ENCODE assay signal across 9 cellular contexts in genomic region chrX:56813318-56813837, GRCh38.
DNase-seq lines count a peak whose midpoint lies in the region; ATAC-seq and TF ChIP-seq lines count a peak whose summit lies in the region.
"Had no signal": no experiment of that assay in that cellular context is flagged by ENCODE, and none has a peak within 500 bp of the region (broad histone marks: within the 10 kb centered on the region; RNA-seq: fewer than 3 reads in every experiment).

No MANE protein-coding gene starts in this region.

- peaks cover 15% of the 10 kb centered on the region for H3K4me1 ChIP-seq in ACC112 (ENCODE audit: control insufficient read depth, insufficient read depth, low read length, unreplicated experiment)

- no peaks in the 10 kb centered on the region; the same call in 1 of the 2 replicates for H3K36me3 ChIP-seq in ACC112 (ENCODE audit: insufficient read depth, low read length)
- H3K36me3 ChIP-seq in KOPT-K1 (ENCODE audit: insufficient read depth, low read length) = no peaks in the 10 kb centered on the region

- ATAC-seq in GM21390 (IDR thresholded peaks at IDR 0.05; ENCODE audit: unreplicated experiment) = peak; percentile 36
- ATAC-seq in stimulated activated effector memory CD8-positive, alpha-beta T cell treated with anti-CD3 and anti-CD28 coated beads, Interleukin-12 subunit alpha, Interleukin-12 subunit beta, amount 100 ng/mL, for 72 hours = peak; percentile 94

- no peak overlapping the region for H2AFZ ChIP-seq in ACC112 (ENCODE audit: low read length, unreplicated experiment)

- peak overlapping the region; percentile 72 for H3K4me3 ChIP-seq in ACC112 (ENCODE audit: low read depth, low read length)
- H3K4me3 ChIP-seq in fibroblast of villous mesenchyme (ENCODE audit: low read depth, low read length) = no peak overlapping the region

- H3K4me3 Mint-ChIP-seq in stimulated activated effector memory CD8-positive, alpha-beta T cell treated with anti-CD3 and anti-CD28 coated beads, Interleukin-12 subunit alpha, Interleukin-12 subunit beta, amount 100 ng/mL, for 72 hours = peak overlapping the region; percentile 80

- peak; percentile 35 for DNase-seq in activated CD8-positive, alpha-beta memory T cell treated with anti-CD3 and anti-CD28 coated beads, Interleukin-2, amount 50 U/mL, for 1 hour (ENCODE audit: extremely low read depth)
- DNase-seq in fibroblast of villous mesenchyme (ENCODE audit: low read depth) (peak; percentile 88), GM19240 (ENCODE audit: insufficient read length, low spot score) (no peak), dedifferentiated amniotic fluid mesenchymal stem cell (ENCODE audit: extremely low spot score) (no peak)
- peak in 1 of 2 donors; percentile 54 for DNase-seq in stimulated activated effector memory CD8-positive, alpha-beta T cell treated with anti-CD3 and anti-CD28 coated beads, Interleukin-12 subunit alpha, Interleukin-12 subunit beta, amount 100 ng/mL, for 72 hours (ENCODE audit: low spot score in 2 of 2)

- H3K27ac Mint-ChIP-seq in stimulated activated effector memory CD8-positive, alpha-beta T cell treated with anti-CD3 and anti-CD28 coated beads, Interleukin-12 subunit alpha, Interleukin-12 subunit beta, amount 100 ng/mL, for 72 hours = peak overlapping the region; percentile 94

- H3K36me3 Mint-ChIP-seq in stimulated activated effector memory CD8-positive, alpha-beta T cell treated with anti-CD3 and anti-CD28 coated beads, Interleukin-12 subunit alpha, Interleukin-12 subunit beta, amount 100 ng/mL, for 72 hours = peaks cover 10% of the 10 kb centered on the region

- H3K27ac ChIP-seq in ACC112 (ENCODE audit: low read depth, low read length) (peak overlapping the region; percentile 78), KOPT-K1 (ENCODE audit: low read depth, low read length, poor library complexity, severe bottlenecking) (peak overlapping the region; percentile 91)
- H3K27ac ChIP-seq: C4-2B had no signal

- H3K27me3 ChIP-seq in ACC112 (ENCODE audit: insufficient read depth, low read length) = no peaks in the 10 kb centered on the region

- H3K9me3 ChIP-seq in KOPT-K1 (ENCODE audit: insufficient read depth, low read length, poor library complexity, severe bottlenecking) = no peaks in the 10 kb centered on the region

- H3K9me3 Mint-ChIP-seq in stimulated activated effector memory CD8-positive, alpha-beta T cell treated with anti-CD3 and anti-CD28 coated beads, Interleukin-12 subunit alpha, Interleukin-12 subunit beta, amount 100 ng/mL, for 72 hours = no peaks in the 10 kb centered on the region

- TF ChIP-seq CTCF in fibroblast of villous mesenchyme (IDR thresholded peaks at IDR 0.05; ENCODE audit: insufficient read depth, low read depth, low read length) = no peak

- H3K4me1 Mint-ChIP-seq in stimulated activated effector memory CD8-positive, alpha-beta T cell treated with anti-CD3 and anti-CD28 coated beads, Interleukin-12 subunit alpha, Interleukin-12 subunit beta, amount 100 ng/mL, for 72 hours = peaks cover 34% of the 10 kb centered on the region

- H3K79me2 ChIP-seq in ACC112 (ENCODE audit: control insufficient read depth, insufficient read depth, low read length, unreplicated experiment) = no peaks in the 10 kb centered on the region

Comparison
In these comparisons a context has a peak if more than half of its experiments do, and no peak if none do; other contexts are left out.
1. DNase-seq: peak in activated CD8-positive, alpha-beta memory T cell treated with anti-CD3 and anti-CD28 coated beads, Interleukin-2, amount 50 U/mL, for 1 hour (single experiment) and fibroblast of villous mesenchyme (single experiment); none in GM19240 (single experiment) and dedifferentiated amniotic fluid mesenchymal stem cell (single experiment).